12 cellular contexts compared by ENCODE assay signal in genomic region chr2:230599854-230600253, GRCh38.
"Had no signal": no experiment of that assay in that cellular context is flagged by ENCODE, and none has a peak within 500 bp of the region (broad histone marks: within the 10 kb centered on the region; RNA-seq: fewer than 3 reads in every experiment).

No MANE protein-coding gene starts in this region.

- DNase-seq: activated CD4-positive, alpha-beta T cell treated with anti-CD3 and anti-CD28 coated beads for 36 hours; anterior cingulate cortex; hippocampal formation; kidney glomerular epithelial cell; ovary; sigmoid colon; stimulated activated CD4-positive, alpha-beta T cell treated with anti-CD3 and anti-CD28 coated beads, Interleukin-4, amount 100 ng/mL, for 1 hour; stimulated activated CD8-positive, alpha-beta memory T cell treated with anti-CD3 and anti-CD28 coated beads, Interleukin-4, amount 100 ng/mL, for 48 hours; thyroid gland; uterus had no signal

- ATAC-seq: activated CD4-positive, alpha-beta T cell treated with anti-CD3 and anti-CD28 coated beads for 36 hours had no signal

- H3K36me3 Mint-ChIP-seq: neural progenitor cell had no signal

- H3K4me3 Mint-ChIP-seq: neural progenitor cell had no signal

- H3K27ac Mint-ChIP-seq: neural progenitor cell had no signal

- H3K4me1 Mint-ChIP-seq: neural progenitor cell had no signal

- H3K27me3 Mint-ChIP-seq: activated CD4-positive, alpha-beta T cell treated with anti-CD3 and anti-CD28 coated beads for 36 hours; activated naive CD8-positive, alpha-beta T cell had no signal
